8 cellular contexts compared by ENCODE assay signal in the genomic region with DNA sequence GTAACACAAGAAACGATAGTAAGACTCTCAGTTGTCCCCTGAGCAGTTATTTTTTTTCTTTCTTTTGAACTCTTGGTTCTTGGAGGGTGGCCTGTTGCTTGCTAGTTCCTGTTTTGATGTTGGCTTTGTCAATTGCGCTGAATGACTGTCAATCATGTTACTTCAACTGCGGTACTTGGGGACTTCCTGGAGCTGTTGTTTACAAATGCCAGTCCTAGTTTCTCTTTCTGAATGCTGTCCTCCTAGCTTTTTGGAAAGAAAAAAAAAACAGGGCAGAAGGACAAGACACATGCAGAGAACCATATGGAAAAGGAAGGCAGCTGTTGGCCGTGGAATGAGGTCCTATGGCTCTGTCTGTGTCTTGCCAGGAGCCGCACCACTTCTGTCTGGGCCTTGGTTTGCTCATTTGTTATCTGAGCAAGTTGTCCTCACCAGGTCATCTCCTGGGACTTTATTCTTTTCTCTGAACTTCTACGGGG. TPM values are rescaled to one million over a fixed set of nuclear protein-coding genes. Genes with fewer than 3 reads are reported as not detected.
A peak's percentile ranks its signal among the peaks of the same experiment; 100 is the strongest.
DNase-seq lines count a peak whose midpoint lies in the region; ATAC-seq and TF ChIP-seq lines count a peak whose summit lies in the region.

No MANE protein-coding gene starts in this region.

- no TSS peak for BruUV-seq in IMR-90 (replicated peaks; lab: Mats Ljungman, UMichigan)

- peak overlapping the region; percentile 85 for H3K18ac ChIP-seq in IMR-90 (ENCODE audit: low read depth, low read length)

- peak overlapping the region; percentile 98 for H3K27ac Mint-ChIP-seq in activated CD4-positive, alpha-beta T cell treated with anti-CD3 and anti-CD28 coated beads, Interleukin-2, amount 10 ng/mL, durations not matched to agents 7 days and 5 days

- peak overlapping the region; percentile 36; the same call in 1 of the 2 replicates for H3K23ac ChIP-seq in IMR-90 (ENCODE audit: low read depth, low read length)

- H4K8ac ChIP-seq in IMR-90 (ENCODE audit: low read depth in 2 of 2, low read length in 2 of 2): peak overlapping the region; percentile 24 to 93; a peak in 3 of 4 replicates

- peak overlapping the region; percentile 47 for H3K4ac ChIP-seq in IMR-90 (ENCODE audit: low read depth, low read length)

- H3K4me3 ChIP-seq in IMR-90 (ENCODE audit: insufficient read depth, low read depth, low read length) (no peak overlapping the region), heart left ventricle (peak overlapping the region in 7 of 12 donors; percentile 1 to 42 (median 16))

- H3K9me3 ChIP-seq in IMR-90 (ENCODE audit: control insufficient read depth, insufficient read depth, low read length): no peaks in the 10 kb centered on the region
- no peaks in the 10 kb centered on the region for H3K9me3 ChIP-seq in heart left ventricle

- peak overlapping the region; percentile 79 for H3K4me2 ChIP-seq in IMR-90 (ENCODE audit: low read depth, low read length)

- peak overlapping the region; percentile 29; the same call in 1 of the 3 replicates for H2BK15ac ChIP-seq in IMR-90 (ENCODE audit: low read depth, low read length)

- peak; percentile 69 for DNase-seq in GDM1 (lab: John Stamatoyannopoulos, UW)
- no peak for DNase-seq in IMR-90
- peak; percentile 84 for DNase-seq in activated CD4-positive, alpha-beta T cell treated with anti-CD3 and anti-CD28 coated beads, Interleukin-2, amount 10 ng/mL, durations not matched to agents 7 days and 5 days
- no peak for DNase-seq in heart left ventricle
- DNase-seq in stimulated activated naive CD4-positive, alpha-beta T cell (lab: John Stamatoyannopoulos, UW): peak in 5 of 6 experiments; percentile 45 to 91 (median 87)
- no peak for DNase-seq in SKM-1 (lab: John Stamatoyannopoulos, UW; ENCODE audit: unreplicated experiment)
- DNase-seq in NCI-H526 treated with DMSO at 0.1 percent for 48 hours (lab: John Stamatoyannopoulos, UW): no peak

- H2AK5ac ChIP-seq in IMR-90 (ENCODE audit: low read depth, low read length): 0 out of 2 replicates have a peak overlapping the region, but pooled peaks have one; percentile 2

- CTCF ChIA-PET in IMR-90 (lab: Yijun Ruan, JAX): no interaction called here
- CTCF ChIA-PET in activated CD4-positive, alpha-beta T cell treated with anti-CD3 and anti-CD28 coated beads, Interleukin-2, amount 10 ng/mL, durations not matched to agents 7 days and 5 days (lab: Charles Lee): interaction anchor here (0.6 to 2.4 kb wide), 6 partner anchors 10 to 474 kb away, joined by 3 to 5 read pairs (median 4); no protein-coding TSS in a partner anchor

- intact Hi-C loops in IMR-90 (cut with micrococcal nuclease) (loop anchor here (5.0 kb wide), 1 partner anchor 37 kb away; no protein-coding TSS in a partner anchor), heart left ventricle (cut with DNase I) (loop anchor here in 2 of 10 donors (5.0 to 10.0 kb wide), 2 partner anchors 37 to 60 kb away; no protein-coding TSS in a partner anchor)

- peak overlapping the region; percentile 76 for H2AFZ ChIP-seq in IMR-90 (replicated peaks; ENCODE audit: low read length, poor library complexity)

- no peaks in the 10 kb centered on the region for H3K27me3 Mint-ChIP-seq in activated CD4-positive, alpha-beta T cell treated with anti-CD3 and anti-CD28 coated beads, Interleukin-2, amount 10 ng/mL, durations not matched to agents 7 days and 5 days

- peak overlapping the region; percentile 57 for H2BK20ac ChIP-seq in IMR-90 (ENCODE audit: low read depth, low read length)

- no peak for TF ChIP-seq CTCF in IMR-90 (conservative IDR thresholded peaks at IDR 0.05; ENCODE audit: low read depth, low read length)
- no peak for TF ChIP-seq CTCF in heart left ventricle (IDR thresholded peaks at IDR 0.05)

- dilution Hi-C loops in IMR-90 (cut with HindIII; ENCODE audit: low sequenced_read_pairs, unreplicated experiment): no loop called here

- peak overlapping the region; percentile 49 for H2BK5ac ChIP-seq in IMR-90 (ENCODE audit: low read depth, low read length, poor library complexity, severe bottlenecking)

- POLR2A ChIA-PET in IMR-90 (lab: Charles Lee; ENCODE audit: unreplicated experiment): interaction anchor here (0.6 kb wide), 1 partner anchor 87 kb away, joined by 3 read pairs; no protein-coding TSS in a partner anchor
- POLR2A ChIA-PET in activated CD4-positive, alpha-beta T cell treated with anti-CD3 and anti-CD28 coated beads, Interleukin-2, amount 10 ng/mL, durations not matched to agents 7 days and 5 days (lab: Charles Lee): no interaction called here

- no peaks in the 10 kb centered on the region for H4K20me1 ChIP-seq in IMR-90 (ENCODE audit: insufficient read depth, low read length)

- 40% methylated on average over 1 of the region's 6 CpGs; no CpG with 5 or more reads in 1 of the 2 experiments for WGBS in IMR-90 (ENCODE audit: extremely low coverage in 2 of 2, insufficient read length in 1 of 2), 2 experiments
- 50 to 60% (median 52%) methylated on average over 6 of the region's 6 CpGs for WGBS in heart left ventricle, 4 donors

- H3K9me1 ChIP-seq in IMR-90 (ENCODE audit: insufficient read depth, low read length): peaks cover 7% of the 10 kb centered on the region; the same call in 1 of the 2 replicates

- peaks cover 15% of the 10 kb centered on the region for H3K4me1 ChIP-seq in IMR-90 (ENCODE audit: control insufficient read depth, insufficient read depth, low read length)
- H3K4me1 ChIP-seq in heart left ventricle: peaks cover 0 to 99% (median 16%) of the 10 kb centered on the region in 12 donors

- H3K14ac ChIP-seq in IMR-90 (replicated peaks; ENCODE audit: low read depth, low read length): peak overlapping the region; percentile 38; the same call in 1 of the 2 replicates

- no peaks in the 10 kb centered on the region for H3K79me1 ChIP-seq in IMR-90 (ENCODE audit: low read depth in 1 of 2, low read length in 2 of 2)

- H3K27ac ChIP-seq in IMR-90 (ENCODE audit: insufficient read depth, low read length): no peak overlapping the region
- peak overlapping the region; percentile 40 to 99 (median 66) for H3K27ac ChIP-seq in heart left ventricle

- in situ Hi-C loops in IMR-90 (cut with MboI; ENCODE audit: low sequenced_read_pairs): no loop called here

- H2BK120ac ChIP-seq in IMR-90 (ENCODE audit: low read depth, low read length): peak overlapping the region; percentile 22; the same call in 1 of the 2 replicates

- H3K9me3 Mint-ChIP-seq in activated CD4-positive, alpha-beta T cell treated with anti-CD3 and anti-CD28 coated beads, Interleukin-2, amount 10 ng/mL, durations not matched to agents 7 days and 5 days: no peaks in the 10 kb centered on the region

- peak overlapping the region; percentile 71 for H3K4me3 Mint-ChIP-seq in activated CD4-positive, alpha-beta T cell treated with anti-CD3 and anti-CD28 coated beads, Interleukin-2, amount 10 ng/mL, durations not matched to agents 7 days and 5 days

- peaks cover 99% of the 10 kb centered on the region for H3K4me1 Mint-ChIP-seq in activated CD4-positive, alpha-beta T cell treated with anti-CD3 and anti-CD28 coated beads, Interleukin-2, amount 10 ng/mL, durations not matched to agents 7 days and 5 days

- TF ChIP-seq POLR2A in IMR-90 (IDR thresholded peaks at IDR 0.05; ENCODE audit: low read depth, low read length) (no peak), heart left ventricle (IDR thresholded peaks at IDR 0.05) (no peak)

- H4K91ac ChIP-seq in IMR-90 (ENCODE audit: insufficient read depth, low read depth, low read length): peak overlapping the region; percentile 19; the same call in 1 of the 2 replicates

- H3K36me3 ChIP-seq in IMR-90 (ENCODE audit: control insufficient read depth, insufficient read depth, low read length) (no peaks in the 10 kb centered on the region), heart left ventricle (no peaks in the 10 kb centered on the region)

- H3K27me3 ChIP-seq in IMR-90 (ENCODE audit: control insufficient read depth, insufficient read depth, low read length): no peaks in the 10 kb centered on the region
- no peaks in the 10 kb centered on the region for H3K27me3 ChIP-seq in heart left ventricle

- H3K36me3 Mint-ChIP-seq in activated CD4-positive, alpha-beta T cell treated with anti-CD3 and anti-CD28 coated beads, Interleukin-2, amount 10 ng/mL, durations not matched to agents 7 days and 5 days (ENCODE audit: low read depth): peaks cover 15% of the 10 kb centered on the region

- peak overlapping the region; percentile 62; the same call in 1 of the 2 replicates for H4K5ac ChIP-seq in IMR-90 (ENCODE audit: low read depth, low read length)

- ATAC-seq in GM21423 (IDR thresholded peaks at IDR 0.05; ENCODE audit: unreplicated experiment): peak; percentile 54
- no peak for ATAC-seq in IMR-90 (ENCODE audit: low read depth)
- peak in 2 of 4 donors; percentile 22 to 46 for ATAC-seq in heart left ventricle

- no peak overlapping the region for H3K9ac ChIP-seq in IMR-90 (ENCODE audit: low read depth, low read length)

- H2AK9ac ChIP-seq in IMR-90 (replicated peaks; ENCODE audit: low read depth, low read length, poor library complexity): no peak overlapping the region

- no peak overlapping the region for H3K56ac ChIP-seq in IMR-90 (ENCODE audit: extremely low read depth, insufficient read depth, low read length)

- no peak for TF ChIP-seq RAD21 in IMR-90 (IDR thresholded peaks at IDR 0.05; ENCODE audit: low read length)

RNA-seq across cellular contexts. Expression of gene PDCD4, which starts 7.0 kb away (rescaled TPM):
- total RNA-seq in IMR-90 (2012; rRNA removed) (10.9 and 46.9 TPM in 2 replicates), heart left ventricle (10 to 100 TPM; 21.7 to 73.2 (median 44.1) TPM)
- polyA plus RNA-seq in IMR-90 (2012; rRNA removed) (42.7 and 49.7 TPM in 2 replicates), heart left ventricle (10 to 100 TPM; 18.2 to 30.1 TPM)
- polyA plus RNA-seq in IMR-90 (2012; cell fraction: cytosol; rRNA removed): 4.3 and 6.9 TPM in 2 replicates
- polyA plus RNA-seq in IMR-90 (2012; cell fraction: nucleus; rRNA removed; ENCODE audit: low replicate concordance): 1.7 and 24.9 TPM in 2 replicates
- 10 to 100 TPM; 63.8 to 81.0 TPM for total RNA-seq in activated CD4-positive, alpha-beta T cell treated with anti-CD3 and anti-CD28 coated beads, Interleukin-2, amount 10 ng/mL, durations not matched to agents 7 days and 5 days

RNA-seq across cellular contexts. Expression of gene BBIP1, which starts 54.3 kb away (rescaled TPM):
- total RNA-seq in IMR-90 (2012; rRNA removed) (17.4 and 21.7 TPM in 2 replicates), heart left ventricle (10 to 100 TPM; 19.3 to 32.4 (median 25.2) TPM)
- polyA plus RNA-seq in IMR-90 (2012; rRNA removed) (14.4 and 19.9 TPM in 2 replicates), heart left ventricle (10 to 100 TPM; 26.6 to 29.5 TPM)
- polyA plus RNA-seq in IMR-90 (2012; cell fraction: cytosol; rRNA removed): 1.6 and 2.9 TPM in 2 replicates
- 2.9 and 37.6 TPM in 2 replicates for polyA plus RNA-seq in IMR-90 (2012; cell fraction: nucleus; rRNA removed; ENCODE audit: low replicate concordance)
- 10 to 100 TPM; 19.1 to 24.2 TPM for total RNA-seq in activated CD4-positive, alpha-beta T cell treated with anti-CD3 and anti-CD28 coated beads, Interleukin-2, amount 10 ng/mL, durations not matched to agents 7 days and 5 days

RNA-seq across cellular contexts. Expression of gene SHOC2, which starts 54.7 kb away (rescaled TPM):
- total RNA-seq in IMR-90 (2012; rRNA removed) (47.5 TPM in 2 replicates), heart left ventricle (10 to 100 TPM; 31.0 to 58.4 (median 45.4) TPM)
- polyA plus RNA-seq in IMR-90 (2012; rRNA removed) (10.8 and 13.4 TPM in 2 replicates), heart left ventricle (10 to 100 TPM; 17.9 to 31.6 TPM)
- 2.1 and 3.7 TPM in 2 replicates for polyA plus RNA-seq in IMR-90 (2012; cell fraction: cytosol; rRNA removed)
- 0.90 and 10.5 TPM in 2 replicates for polyA plus RNA-seq in IMR-90 (2012; cell fraction: nucleus; rRNA removed; ENCODE audit: low replicate concordance)
- 10 to 100 TPM; 43.0 to 47.8 TPM for total RNA-seq in activated CD4-positive, alpha-beta T cell treated with anti-CD3 and anti-CD28 coated beads, Interleukin-2, amount 10 ng/mL, durations not matched to agents 7 days and 5 days

Comparison
In these comparisons a context has a peak if more than half of its experiments do, and no peak if none do; other contexts are left out.
1. DNase-seq: peak in GDM1 (single experiment), activated CD4-positive, alpha-beta T cell treated with anti-CD3 and anti-CD28 coated beads, Interleukin-2, amount 10 ng/mL, durations not matched to agents 7 days and 5 days (single experiment) and stimulated activated naive CD4-positive, alpha-beta T cell (5 of 6); none in IMR-90 (single experiment), heart left ventricle (0 of 5), SKM-1 (single experiment) and NCI-H526 treated with DMSO at 0.1 percent for 48 hours (single experiment).